ENCODE assay signal across 5 cellular contexts in genomic region chr21:7928528-7928927, GRCh38.
A peak's percentile ranks its signal among the peaks of the same experiment; 100 is the strongest.
DNase-seq lines count a peak whose midpoint lies in the region; ATAC-seq, FAIRE-seq and TF ChIP-seq lines count a peak whose summit lies in the region.
"Not testable (repeated sequence)": the region's sequence is repeated elsewhere in the genome, so short reads cannot be mapped to it uniquely, and the experiment has no call there.

No MANE protein-coding gene starts in this region.

- H3K27me3 ChIP-seq in HCT116 (ENCODE audit: insufficient read depth, low read length); HUES48 (ENCODE audit: control insufficient read depth, insufficient read depth, low read length); GM12878 (replicated peaks in 1 of 2; ENCODE audit: control insufficient read depth in 2 of 2, insufficient read depth in 2 of 2, low read length in 1 of 2); iPS-20b (ENCODE audit: insufficient read depth, low read length); subcutaneous abdominal adipose tissue (ENCODE audit: control insufficient read depth in 5 of 5, insufficient read depth in 4 of 5, low read length in 5 of 5): not testable (repeated sequence)

- not testable (repeated sequence) for H3K4me2 ChIP-seq in HCT116 (ENCODE audit: low read length); GM12878 (ENCODE audit: control insufficient read depth, insufficient read depth)

- not testable (repeated sequence) for H3K4me1 ChIP-seq in HCT116 (ENCODE audit: control insufficient read depth in 1 of 2, insufficient read depth in 2 of 2, low read length in 2 of 2); HUES48 (ENCODE audit: control insufficient read depth, insufficient read depth, low read length); GM12878 (ENCODE audit: control insufficient read depth, insufficient read depth, low read length); iPS-20b (ENCODE audit: insufficient read depth, low read length); subcutaneous abdominal adipose tissue (ENCODE audit: control insufficient read depth in 5 of 5, insufficient read depth in 5 of 5, low read length in 5 of 5)

- H3K9ac ChIP-seq in HCT116 (ENCODE audit: low read length); HUES48 (ENCODE audit: low read depth, low read length); GM12878 (ENCODE audit: control insufficient read depth, insufficient read depth, low read length); iPS-20b (ENCODE audit: low read depth, low read length); subcutaneous abdominal adipose tissue (ENCODE audit: low read length in 5 of 5): not testable (repeated sequence)

- H3K79me2 ChIP-seq in HCT116 (ENCODE audit: insufficient read depth, low read length); GM12878 (ENCODE audit: control insufficient read depth, insufficient read depth, low read length): not testable (repeated sequence)

- TF ChIP-seq POLR2A in HCT116 (IDR thresholded peaks at IDR 0.05; ENCODE audit: borderline replicate concordance, extremely low read depth, insufficient read depth, insufficient read length); GM12878 (IDR thresholded peaks at IDR 0.05; ENCODE audit: low read depth, low read length): not testable (repeated sequence)

- POLR2A ChIA-PET in HCT116 (lab: Charles Lee); GM12878 (lab: Charles Lee): not testable (repeated sequence)

- RAD21 ChIA-PET in HCT116 (lab: Charles Lee; ENCODE audit: low non-redundant PET in 1 of 2, low total read pairs in 2 of 2, uncharacterized antibody in 2 of 2, unreplicated experiment in 2 of 2); GM12878 (lab: Charles Lee; ENCODE audit: unreplicated experiment): not testable (repeated sequence)

- ATAC-seq in HCT116, GM12878: not testable (repeated sequence)

- BruUV-seq in HCT116 (replicated peaks; lab: Mats Ljungman, UMichigan); GM12878 (replicated peaks; lab: Mats Ljungman, UMichigan): not testable (repeated sequence)

- H3K9me3 ChIP-seq in HCT116 (ENCODE audit: control insufficient read depth in 1 of 2, insufficient read depth in 1 of 2, low read depth in 1 of 2, low read length in 2 of 2) = peaks cover 33 to 35% of the 10 kb centered on the region in 2 experiments; a peak in 3 of 4 replicates
- H3K9me3 ChIP-seq in HUES48 (ENCODE audit: control insufficient read depth, insufficient read depth, low read length); GM12878 (replicated peaks; ENCODE audit: control insufficient read depth, insufficient read depth, low read length); iPS-20b (ENCODE audit: insufficient read depth, low read depth, low read length): not testable (repeated sequence)
- H3K9me3 ChIP-seq in subcutaneous abdominal adipose tissue (ENCODE audit: control insufficient read depth in 5 of 5, low read length in 5 of 5) = peaks cover 14 to 85% (median 33%) of the 10 kb centered on the region in 5 donors

- TF ChIP-seq EP300 in GM12878 (IDR thresholded peaks at IDR 0.05; ENCODE audit: borderline replicate concordance in 1 of 2, control insufficient read depth in 1 of 2, low read depth in 2 of 2, low read length in 2 of 2) = not testable (repeated sequence)

- not testable (repeated sequence) for H2AFZ ChIP-seq in HCT116 (ENCODE audit: low read depth, low read length, poor library complexity, severe bottlenecking); GM12878 (ENCODE audit: control insufficient read depth, low read depth, low read length)

- not testable (repeated sequence) for H4K20me1 ChIP-seq in HCT116 (ENCODE audit: insufficient read depth); GM12878 (ENCODE audit: control insufficient read depth, insufficient read depth)

- TF ChIP-seq RAD21 in HCT116 (IDR thresholded peaks at IDR 0.05; ENCODE audit: low read depth); GM12878 (IDR thresholded peaks at IDR 0.05; ENCODE audit: insufficient read depth, low read depth, low read length): not testable (repeated sequence)

- not testable (repeated sequence) for H3K4me3 ChIP-seq in HCT116 (replicated peaks in 1 of 2; ENCODE audit: low read depth in 1 of 2, low read length in 2 of 2); GM12878
- H3K4me3 ChIP-seq in HUES48 (ENCODE audit: low read depth, low read length) (peak overlapping the region; percentile 4; the same call in 1 of the 2 replicates), iPS-20b (ENCODE audit: low read length) (peak overlapping the region; percentile 10; the same call in 1 of the 2 replicates), subcutaneous abdominal adipose tissue (ENCODE audit: low read depth in 1 of 5, low read length in 5 of 5) (peak overlapping the region in 3 of 5 donors; percentile 4 to 18 (median 5))

- not testable (repeated sequence) for TF ChIP-seq CTCF in HCT116 (IDR thresholded peaks at IDR 0.05 in 2 of 3, conservative IDR thresholded peaks at IDR 0.05 in 1 of 3; ENCODE audit: borderline replicate concordance in 1 of 3, insufficient read depth in 1 of 3, low read depth in 2 of 3, low read length in 2 of 3); GM12878 (IDR thresholded peaks at IDR 0.05 in 2 of 3, conservative IDR thresholded peaks at IDR 0.05 in 1 of 3; ENCODE audit: control insufficient read depth in 2 of 3, extremely low read depth in 1 of 3, insufficient read depth in 1 of 3, low read depth in 3 of 3, low read length in 3 of 3)

- not testable (repeated sequence) for FAIRE-seq in GM12878 (lab: Jason Lieb, UNC)

- not testable (repeated sequence) for DNase-seq in HCT116 (ENCODE audit: low read depth, low spot score); GM12878 (ENCODE audit: low read depth, low spot score)

- in situ Hi-C loops in GM12878 (cut with MboI) = not testable (repeated sequence)

- SMC1A ChIA-PET in GM12878 (lab: Charles Lee; ENCODE audit: uncharacterized antibody, unreplicated experiment) = not testable (repeated sequence)

- H3K9me2 ChIP-seq in HCT116 (ENCODE audit: insufficient read depth) = not testable (repeated sequence)

- H3K36me3 ChIP-seq in HCT116 (ENCODE audit: control insufficient read depth in 1 of 2, insufficient read depth in 2 of 2, low read length in 2 of 2); HUES48 (ENCODE audit: control insufficient read depth, insufficient read depth, low read length); GM12878 (ENCODE audit: control insufficient read depth in 2 of 2, insufficient read depth in 2 of 2, low read length in 1 of 2); iPS-20b (ENCODE audit: insufficient read depth, low read depth, low read length); subcutaneous abdominal adipose tissue (ENCODE audit: control insufficient read depth in 5 of 5, insufficient read depth in 5 of 5, low read length in 5 of 5): not testable (repeated sequence)

- intact Hi-C loops in HCT116 (cut with micrococcal nuclease); GM12878 (cut with micrococcal nuclease; ENCODE audit: unreplicated experiment): not testable (repeated sequence)

- not testable (repeated sequence) for H3K27ac ChIP-seq in HCT116 (ENCODE audit: low read depth, low read length); HUES48 (ENCODE audit: low read depth, low read length); GM12878 (ENCODE audit: control insufficient read depth, insufficient read depth); iPS-20b (ENCODE audit: low read length); subcutaneous abdominal adipose tissue (ENCODE audit: low read depth, low read length)

- CTCF ChIA-PET in HCT116 (lab: Charles Lee); GM12878 (lab: Yijun Ruan, JAX): not testable (repeated sequence)

- 41% methylated on average over 12 of the region's 12 CpGs for WGBS in GM12878 (ENCODE audit: insufficient coverage, insufficient replicate concordance, low lambda C conversion rate, missing lambda C conversion rate)

TF ChIP-seq in HCT116, 20 proteins besides CTCF, POLR2A, EP300 and RAD21:
- 0 out of 2 replicates have a peak, but pooled peaks have one; percentile 16 for TF ChIP-seq ZNF274 (IDR thresholded peaks at IDR 0.05; ENCODE audit: low read depth, low read length)

TF ChIP-seq in GM12878, 131 proteins besides CTCF, POLR2A, EP300 and RAD21:
- 0 out of 2 replicates have a peak, but pooled peaks have one; percentile 18 for TF ChIP-seq FOXK2 (IDR thresholded peaks at IDR 0.05)
